ENCODE assay signal across 10 cellular contexts in the genomic region with DNA sequence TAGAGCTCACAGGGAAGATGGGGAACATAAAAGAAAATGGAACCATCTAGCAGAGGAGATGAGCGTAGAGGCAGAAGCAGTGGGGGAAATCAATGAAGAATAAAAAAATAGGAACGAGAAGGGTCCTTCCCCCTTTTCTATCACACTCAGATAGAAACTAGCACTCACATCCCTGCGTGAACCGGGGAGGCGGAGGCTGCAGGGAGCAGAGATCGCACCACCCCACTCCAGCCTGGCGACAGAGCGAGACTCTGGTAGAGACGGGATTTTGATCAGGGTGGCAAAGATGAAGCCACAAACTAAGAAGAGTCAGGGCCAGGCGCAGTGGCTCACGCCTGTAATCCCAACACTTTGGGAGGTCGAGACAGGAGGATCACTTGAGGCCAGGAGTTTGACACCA.
A peak's percentile ranks its signal among the peaks of the same experiment; 100 is the strongest.
DNase-seq lines count a peak whose midpoint lies in the region; ATAC-seq and TF ChIP-seq lines count a peak whose summit lies in the region.
"Had no signal": no experiment of that assay in that cellular context is flagged by ENCODE, and none has a peak within 500 bp of the region (broad histone marks: within the 10 kb centered on the region; RNA-seq: fewer than 3 reads in every experiment).

No MANE protein-coding gene starts in this region.

- TF ChIP-seq POLR2A in GM19099 (IDR thresholded peaks at IDR 0.05; ENCODE audit: extremely low read depth, insufficient read length, low read depth) = peak; percentile 49

- DNase-seq in SIG-M5 treated with dmso at 0.1 percent for 504 hours (lab: John Stamatoyannopoulos, UW; ENCODE audit: unreplicated experiment) (no peak), NCI-H226 (no peak)
- DNase-seq in activated CD4-positive, CD25-positive, alpha-beta regulatory T cell treated with anti-CD3 and anti-CD28 coated beads, Interleukin-2, amount 50 U/mL, for 72 hours = no peak
- DNase-seq: activated T-cell treated with anti-CD3 and anti-CD28 coated beads, Interleukin-2, amount 50 U/mL, for 1 hour; NCI-H1105; NCI-H446 treated with DMSO at 0.1 percent for 48 hours had no signal

- ATAC-seq in HG02798 (IDR thresholded peaks at IDR 0.05; ENCODE audit: poor library complexity, unreplicated experiment) = peak; percentile 33
- ATAC-seq in HG03520 (IDR thresholded peaks at IDR 0.05; ENCODE audit: unreplicated experiment) = peak; percentile 17
- no peak for ATAC-seq in GM19467 (IDR thresholded peaks at IDR 0.05; ENCODE audit: unreplicated experiment)
